Comparison of ENCODE assay signal across 8 cellular contexts in genomic region chr10:100143756-100144155, GRCh38.
"Had no signal": no experiment of that assay in that cellular context is flagged by ENCODE, and none has a peak within 500 bp of the region (broad histone marks: within the 10 kb centered on the region; RNA-seq: fewer than 3 reads in every experiment).

No MANE protein-coding gene starts in this region.

- DNase-seq: GM23248, GOT3, H9, HCEC 1CT, HFFc6 had no signal

- H3K9me3 ChIP-seq: HAP-1 had no signal

- H3K9ac ChIP-seq: GM23248 had no signal

- H3K36me3 ChIP-seq: HAP-1 had no signal

- H3K4me3 ChIP-seq: GM23248, GM23338, HAP-1 had no signal

- H2AFZ ChIP-seq: GM23248, GM23338 had no signal

- H3K27ac ChIP-seq: GM23248 had no signal

- H3K4me2 ChIP-seq: GM23338 had no signal

- ATAC-seq: GM23338, HCT116 had no signal
